In genomic region chr5:149392718-149393117, GRCh38 we compare ENCODE assay signal across 17 cellular contexts. TPM values are rescaled to one million over a fixed set of nuclear protein-coding genes. Genes with fewer than 3 reads are reported as not detected.
DNase-seq lines count a peak whose midpoint lies in the region; ATAC-seq, FAIRE-seq and TF ChIP-seq lines count a peak whose summit lies in the region.
"Had no signal": no experiment of that assay in that cellular context is flagged by ENCODE, and none has a peak within 500 bp of the region (broad histone marks: within the 10 kb centered on the region; RNA-seq: fewer than 3 reads in every experiment).

No MANE protein-coding gene starts in this region.

- peaks cover 51% of the 10 kb centered on the region for H3K4me1 Mint-ChIP-seq in HFFc6 (ENCODE audit: low read depth)
- peaks cover 38% of the 10 kb centered on the region for H3K4me1 Mint-ChIP-seq in astrocyte (ENCODE audit: low read depth, unreplicated experiment)

- H3K4ac ChIP-seq in mesenchymal stem cell (ENCODE audit: low read depth in 1 of 2, low read length in 2 of 2) = peak overlapping the region in 1 of 2 experiments; percentile 8

- no peak overlapping the region for H2BK5ac ChIP-seq in mesenchymal stem cell (ENCODE audit: low read depth, low read length, poor library complexity, severe bottlenecking)

- peak overlapping the region; percentile 50 to 100 for H3K18ac ChIP-seq in mesenchymal stem cell (ENCODE audit: low read depth in 1 of 2, low read length in 2 of 2)

- H3K27ac ChIP-seq in astrocyte (ENCODE audit: low read depth, low read length) = no peak overlapping the region
- H3K27ac ChIP-seq in mesenchymal stem cell (ENCODE audit: low read length, poor library complexity, severe bottlenecking) = no peak overlapping the region
- H3K27ac ChIP-seq: left lung, right atrium auricular region, VCaP had no signal

- H3K36me3 Mint-ChIP-seq in HFFc6 (ENCODE audit: low read depth) (no peaks in the 10 kb centered on the region), astrocyte (ENCODE audit: low read depth, unreplicated experiment) (no peaks in the 10 kb centered on the region)
- H3K36me3 Mint-ChIP-seq: natural killer cell treated with Interleukin-12 subunit alpha and Interleukin-12 subunit beta and Interleukin-15 and Interleukin-18, amount 100 ng/mL, for 72 hours had no signal

- H2AK5ac ChIP-seq in mesenchymal stem cell (ENCODE audit: low read length, severe bottlenecking) = no peak overlapping the region

- CTCF ChIA-PET in GM10248 (lab: Yijun Ruan, JAX) = no interaction called here

- H3K4me1 ChIP-seq in astrocyte (ENCODE audit: insufficient read depth, low read length) = peaks cover 13% of the 10 kb centered on the region
- H3K4me1 ChIP-seq in mesenchymal stem cell (ENCODE audit: control insufficient read depth, insufficient read depth, low read depth, low read length) = peaks cover 7% of the 10 kb centered on the region

- H4K8ac ChIP-seq in mesenchymal stem cell (ENCODE audit: low read length) = no peak overlapping the region

- H3K4me3 ChIP-seq in astrocyte (ENCODE audit: insufficient read depth, low read depth, low read length) (no peak overlapping the region), mesenchymal stem cell (ENCODE audit: insufficient read depth in 1 of 2, low read depth in 1 of 2, low read length in 2 of 2) (no peak overlapping the region)
- H3K4me3 ChIP-seq: left lung, right atrium auricular region had no signal

- H3K9me3 ChIP-seq in astrocyte (ENCODE audit: insufficient read depth, low read depth, low read length) = no peaks in the 10 kb centered on the region
- H3K9me3 ChIP-seq in mesenchymal stem cell (ENCODE audit: control insufficient read depth, low read length) = no peaks in the 10 kb centered on the region
- H3K9me3 ChIP-seq: left lung, right atrium auricular region had no signal

- TF ChIP-seq CTCF in HFFc6 (IDR thresholded peaks at IDR 0.05) = no peak
- no peak for TF ChIP-seq CTCF in astrocyte (IDR thresholded peaks at IDR 0.05; ENCODE audit: insufficient read depth, low read depth, low read length)
- TF ChIP-seq CTCF in GM10248 (IDR thresholded peaks at IDR 0.05; ENCODE audit: control extremely low read depth, extremely low read depth, low read depth, missing control alignments) = no peak

- H3K27me3 ChIP-seq in astrocyte (ENCODE audit: insufficient read depth, low read length) (no peaks in the 10 kb centered on the region), mesenchymal stem cell (ENCODE audit: control insufficient read depth in 1 of 2, insufficient read depth in 1 of 2, low read length in 2 of 2) (no peaks in the 10 kb centered on the region)
- H3K27me3 ChIP-seq: left lung, right atrium auricular region had no signal

- H3K14ac ChIP-seq in mesenchymal stem cell (ENCODE audit: low read length in 2 of 2) = peak overlapping the region in 1 of 2 experiments; percentile 100

- ATAC-seq in HG03565 (IDR thresholded peaks at IDR 0.05; ENCODE audit: unreplicated experiment) = no peak
- ATAC-seq: activated T-cell treated with anti-CD3 and anti-CD28 coated beads, Interleukin-2, amount 50 U/mL, for 4 hours; left lung; natural killer cell treated with Interleukin-12 subunit alpha and Interleukin-12 subunit beta and Interleukin-15 and Interleukin-18, amount 100 ng/mL, for 72 hours had no signal

- 0 out of 2 replicates have a peak, but pooled peaks cover 1% of the 10 kb centered on the region for H3K27me3 Mint-ChIP-seq in HFFc6 (ENCODE audit: insufficient read depth)
- H3K27me3 Mint-ChIP-seq in astrocyte (ENCODE audit: low read depth, unreplicated experiment) = no peaks in the 10 kb centered on the region
- H3K27me3 Mint-ChIP-seq: CD4-positive, alpha-beta T cell had no signal

- WGBS in mesenchymal stem cell = 81% methylated on average over 15 of the region's 19 CpGs

- DNase-seq in EL (peak; percentile 59), HFFc6 (peak; percentile 35), astrocyte (ENCODE audit: low read depth) (peak; percentile 83), mesenchymal stem cell (peak; percentile 73), GM10248 (ENCODE audit: extremely low spot score) (no peak), GOT3 (lab: John Stamatoyannopoulos, UW) (no peak)
- DNase-seq: activated T-cell treated with anti-CD3 and anti-CD28 coated beads, Interleukin-2, amount 50 U/mL, for 4 hours; anterior cingulate cortex; CD4-positive, alpha-beta T cell; NCI-H1694 treated with DMSO at 0.1 percent for 48 hours; NCI-H69 had no signal

- H3K9me3 Mint-ChIP-seq in HFFc6 (no peaks in the 10 kb centered on the region), astrocyte (ENCODE audit: unreplicated experiment) (peaks cover 2% of the 10 kb centered on the region)
- H3K9me3 Mint-ChIP-seq: activated T-cell treated with anti-CD3 and anti-CD28 coated beads, Interleukin-2, amount 50 U/mL, for 4 hours; CD4-positive, alpha-beta T cell; natural killer cell treated with Interleukin-12 subunit alpha and Interleukin-12 subunit beta and Interleukin-15 and Interleukin-18, amount 100 ng/mL, for 72 hours had no signal

- H3K23ac ChIP-seq in mesenchymal stem cell (ENCODE audit: low read length in 2 of 2) = no peak overlapping the region

- no peaks in the 10 kb centered on the region for H3K36me3 ChIP-seq in astrocyte (ENCODE audit: insufficient read depth, low read length)
- H3K36me3 ChIP-seq in mesenchymal stem cell (ENCODE audit: control insufficient read depth in 1 of 2, insufficient read depth in 2 of 2, low read depth in 1 of 2, low read length in 2 of 2) = no peaks in the 10 kb centered on the region
- H3K36me3 ChIP-seq: left lung, right atrium auricular region had no signal

- H3K4me2 ChIP-seq in astrocyte (ENCODE audit: low read length) = no peak overlapping the region
- H3K4me2 ChIP-seq in mesenchymal stem cell (ENCODE audit: low read length, poor library complexity, severe bottlenecking) = no peak overlapping the region

- no peaks in the 10 kb centered on the region for H4K20me1 ChIP-seq in astrocyte (ENCODE audit: insufficient read depth, low read length)

- no peak for FAIRE-seq in astrocyte (lab: Jason Lieb, UNC)

- H3K27ac Mint-ChIP-seq in HFFc6 (no peak overlapping the region), astrocyte (ENCODE audit: unreplicated experiment) (peak overlapping the region; percentile 60)
- H3K27ac Mint-ChIP-seq: CD4-positive, alpha-beta T cell; natural killer cell treated with Interleukin-12 subunit alpha and Interleukin-12 subunit beta and Interleukin-15 and Interleukin-18, amount 100 ng/mL, for 72 hours had no signal

- no peak overlapping the region for H2BK15ac ChIP-seq in mesenchymal stem cell (ENCODE audit: low read depth, poor library complexity, severe bottlenecking)

- POLR2A ChIA-PET in GM10248 (lab: Yijun Ruan, JAX) = no interaction called here

- H3K9ac ChIP-seq in astrocyte (ENCODE audit: low read length) = no peak overlapping the region
- no peak overlapping the region for H3K9ac ChIP-seq in mesenchymal stem cell (ENCODE audit: low read length)

- no peaks in the 10 kb centered on the region for H3K79me1 ChIP-seq in mesenchymal stem cell (replicated peaks; ENCODE audit: low read length, poor library complexity, severe bottlenecking)

- H2AFZ ChIP-seq in astrocyte (ENCODE audit: low read depth, low read length) (no peak overlapping the region), mesenchymal stem cell (ENCODE audit: low read depth, low read length) (no peak overlapping the region)

- no peak overlapping the region for H2BK120ac ChIP-seq in mesenchymal stem cell (ENCODE audit: low read depth, low read length)

- H3K4me3 Mint-ChIP-seq in HFFc6 (no peak overlapping the region), astrocyte (ENCODE audit: unreplicated experiment) (no peak overlapping the region)
- H3K4me3 Mint-ChIP-seq: activated T-cell treated with anti-CD3 and anti-CD28 coated beads, Interleukin-2, amount 50 U/mL, for 4 hours; CD4-positive, alpha-beta T cell; natural killer cell treated with Interleukin-12 subunit alpha and Interleukin-12 subunit beta and Interleukin-15 and Interleukin-18, amount 100 ng/mL, for 72 hours had no signal

- peak overlapping the region; percentile 34 for H4K91ac ChIP-seq in mesenchymal stem cell (ENCODE audit: low read length)

- peak overlapping the region; percentile 22 to 94 for H2BK12ac ChIP-seq in mesenchymal stem cell (ENCODE audit: low read length in 2 of 2)

- no peaks in the 10 kb centered on the region for H3K79me2 ChIP-seq in astrocyte (ENCODE audit: insufficient read depth, low read length)

RNA-seq across cellular contexts. Expression of gene IL17B, which starts 13.6 kb away (rescaled TPM):
- total RNA-seq in HFFc6 (2021; fragmentation: NEBNext Ultra II Directional; extraction: Animal tissue kit (Norgen Biotek cat#: 25700)) = under 1 TPM; 0.50 to 0.85 (median 0.76) TPM
- 0.54 and 0.60 TPM in 2 replicates for total RNA-seq in astrocyte
- polyA plus RNA-seq in mesenchymal stem cell (2013, experiment 1 of 2) = 6.6 TPM
- polyA plus RNA-seq in mesenchymal stem cell (2013, experiment 2 of 2) = 6.3 TPM
- total RNA-seq: activated T-cell treated with anti-CD3 and anti-CD28 coated beads, Interleukin-2, amount 50 U/mL, for 4 hours; CD4-positive, alpha-beta T cell; glomerular endothelial cell; natural killer cell treated with Interleukin-12 subunit alpha and Interleukin-12 subunit beta and Interleukin-15 and Interleukin-18, amount 100 ng/mL, for 72 hours had no signal

RNA-seq across cellular contexts. Expression of gene PCYOX1L, which starts 34.9 kb away (rescaled TPM):
- total RNA-seq in HFFc6 (2021; fragmentation: NEBNext Ultra II Directional; extraction: Animal tissue kit (Norgen Biotek cat#: 25700)) = 10 to 100 TPM in 5 of 6 experiments, 1 to 10 TPM in 1; 9.8 to 13.5 (median 11.0) TPM
- total RNA-seq in astrocyte = 16.6 and 21.8 TPM in 2 replicates
- polyA plus RNA-seq in mesenchymal stem cell (2013, experiment 1 of 2) = 13.0 TPM
- 13.3 TPM for polyA plus RNA-seq in mesenchymal stem cell (2013, experiment 2 of 2)

RNA-seq across cellular contexts. Expression of gene GRPEL2, which starts 47.4 kb away (rescaled TPM):
- total RNA-seq in HFFc6 (2021; fragmentation: NEBNext Ultra II Directional; extraction: Animal tissue kit (Norgen Biotek cat#: 25700)) = 10 to 100 TPM; 15.6 to 18.9 (median 17.5) TPM
- total RNA-seq in astrocyte = 26.0 and 30.0 TPM in 2 replicates
- 9.4 TPM for polyA plus RNA-seq in mesenchymal stem cell (2013, experiment 1 of 2)
- 9.1 TPM for polyA plus RNA-seq in mesenchymal stem cell (2013, experiment 2 of 2)

Comparison
In these comparisons a context has a peak if more than half of its experiments do, and no peak if none do; other contexts are left out.
1. DNase-seq: peak in EL (single experiment), HFFc6 (single experiment), astrocyte (single experiment) and mesenchymal stem cell (single experiment); none in GM10248 (single experiment) and GOT3 (single experiment).